8 cellular contexts compared by ENCODE assay signal in genomic region chr17:55444471-55445441, GRCh38.
A peak's percentile ranks its signal among the peaks of the same experiment; 100 is the strongest.
DNase-seq lines count a peak whose midpoint lies in the region; ATAC-seq and TF ChIP-seq lines count a peak whose summit lies in the region.

No MANE protein-coding gene starts in this region.

- TF ChIP-seq POLR2A in GM19099 (IDR thresholded peaks at IDR 0.05; ENCODE audit: extremely low read depth, insufficient read length, low read depth), result peak; percentile 45

- DNase-seq in astrocyte of the hippocampus (ENCODE audit: low read depth, low spot score) (peak; percentile 18), pons (ENCODE audit: low spot score) (peak; percentile 37), T-helper 9 cell (no peak), COR-L47 (lab: John Stamatoyannopoulos, UW) (no peak)
- no peak for DNase-seq in activated CD4-positive, alpha-beta T cell treated with anti-CD3 and anti-CD28 coated beads for 4 hours
- no peak for DNase-seq in NK-92 treated with Interleukin-12 subunit alpha and Interleukin-12 subunit beta, amount 100 ng/mL, for 24 hours (lab: John Stamatoyannopoulos, UW)

- peak; percentile 92 for ATAC-seq in HG03066 (IDR thresholded peaks at IDR 0.05; ENCODE audit: low read depth, unreplicated experiment)

Comparison
In these comparisons a context has a peak if more than half of its experiments do, and no peak if none do; other contexts are left out.
1. DNase-seq: peak in astrocyte of the hippocampus (single experiment) and pons (single experiment); none in T-helper 9 cell (single experiment), COR-L47 (single experiment), activated CD4-positive, alpha-beta T cell treated with anti-CD3 and anti-CD28 coated beads for 4 hours (0 of 2) and NK-92 treated with Interleukin-12 subunit alpha and Interleukin-12 subunit beta, amount 100 ng/mL, for 24 hours (single experiment).